In the genomic region with DNA sequence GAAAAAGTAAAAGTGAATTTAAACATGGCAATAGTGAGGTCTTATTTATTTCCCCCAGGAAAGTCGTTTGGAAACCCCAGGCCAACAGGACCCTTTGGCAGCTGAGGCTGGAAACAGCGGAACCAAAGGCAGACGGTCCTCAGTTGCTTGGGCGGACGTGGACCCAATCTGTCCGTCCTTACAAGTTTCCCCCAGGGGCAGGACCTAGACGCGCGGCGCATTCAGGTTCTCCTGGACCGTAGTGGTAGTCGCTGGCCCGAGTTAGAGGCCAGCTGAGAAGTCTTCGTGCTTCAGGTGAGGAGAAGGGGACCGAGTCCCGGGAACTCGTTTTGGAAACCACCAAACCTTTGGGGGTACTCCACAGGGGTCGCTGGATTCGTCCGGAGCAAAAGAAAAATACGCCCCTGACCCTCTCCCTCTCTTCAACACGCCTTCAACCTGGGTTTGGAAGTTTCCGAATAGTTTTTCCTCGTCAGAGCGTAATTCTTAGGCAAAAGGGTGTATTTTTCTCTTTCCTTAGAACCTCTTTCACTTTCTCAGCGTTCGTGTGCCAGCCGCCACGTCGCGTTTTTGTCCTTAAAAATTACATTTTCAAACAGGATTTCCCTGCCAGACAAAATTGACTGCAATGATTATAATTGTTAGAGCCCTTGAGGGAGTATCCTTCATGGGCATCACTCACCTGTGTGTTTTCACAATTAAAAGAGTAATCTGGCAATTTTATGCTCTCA, we compare ENCODE assay signal across 8 cellular contexts. TPM values are rescaled to one million over a fixed set of nuclear protein-coding genes. Genes with fewer than 3 reads are reported as not detected.
DNase-seq lines count a peak whose midpoint lies in the region; ATAC-seq and TF ChIP-seq lines count a peak whose summit lies in the region.

No MANE protein-coding gene starts in this region.

- H3K9me3 Mint-ChIP-seq in chondrocyte (ENCODE audit: low read depth) = no peaks in the 10 kb centered on the region

- peak overlapping the region; percentile 89 for H3K4me3 Mint-ChIP-seq in chondrocyte (ENCODE audit: unreplicated experiment)

- H3K27me3 Mint-ChIP-seq in chondrocyte (ENCODE audit: low read depth) = no peaks in the 10 kb centered on the region

- TF ChIP-seq CTCF in chondrocyte (IDR thresholded peaks at IDR 0.05) = peak; percentile 20

- DNase-seq in ACHN = peak; percentile 76
- peak; percentile 77 for DNase-seq in NCI-H226
- DNase-seq in activated CD4-positive, CD25-positive, alpha-beta regulatory T cell treated with anti-CD3 and anti-CD28 coated beads, Interleukin-2, amount 50 U/mL, for 72 hours = peak; percentile 52
- DNase-seq in chondrocyte (ENCODE audit: low spot score) = peak; percentile 75
- peak; percentile 83 for DNase-seq in kidney tubule cell (ENCODE audit: low spot score)
- peak; percentile 72 for DNase-seq in stimulated activated CD4-positive, alpha-beta T cell treated with anti-CD3 and anti-CD28 coated beads, Interleukin-15, amount 100 ng/mL, for 24 hours

- ATAC-seq in HG03066 (IDR thresholded peaks at IDR 0.05; ENCODE audit: low read depth, unreplicated experiment) = peak; percentile 35

- H3K27ac Mint-ChIP-seq in chondrocyte (ENCODE audit: unreplicated experiment) = peak overlapping the region; percentile 99

- H3K36me3 Mint-ChIP-seq in chondrocyte (ENCODE audit: low read depth) = no peaks in the 10 kb centered on the region

- peaks cover 52% of the 10 kb centered on the region for H3K4me1 Mint-ChIP-seq in chondrocyte (ENCODE audit: low read depth)

- TF ChIP-seq POLR2A in GM18526 (IDR thresholded peaks at IDR 0.05; ENCODE audit: extremely low read depth, insufficient read length) = peak; percentile 65

- in situ Hi-C loops in ACHN (cut with HindIII; ENCODE audit: low pct_ligation_motif_present, low pct_unique_long_range_greater_than_20kb, low sequenced_read_pairs) = no loop called here

RNA-seq across cellular contexts. Expression of gene METTL15, which starts 2.1 kb away (rescaled TPM):
- total RNA-seq in chondrocyte = 10.3 to 12.8 TPM (median 10.3 TPM) in 3 replicates

RNA-seq across cellular contexts. Expression of gene KIF18A, which starts 2.3 kb away (rescaled TPM):
- 2.6 to 3.0 TPM (median 2.9 TPM) in 3 replicates for total RNA-seq in chondrocyte

Comparison
In these comparisons a context has a peak if more than half of its experiments do, and no peak if none do; other contexts are left out.
1. Peak in every context shown above with its lines: DNase-seq and ATAC-seq.